In genomic region chr3:53257465-53257864, GRCh38 we compare ENCODE assay signal across 20 cellular contexts. TPM values are rescaled to one million over a fixed set of nuclear protein-coding genes. Genes with fewer than 3 reads are reported as not detected.
DNase-seq lines count a peak whose midpoint lies in the region; ATAC-seq and TF ChIP-seq lines count a peak whose summit lies in the region.
"Had no signal": no experiment of that assay in that cellular context is flagged by ENCODE, and none has a peak within 500 bp of the region (broad histone marks: within the 10 kb centered on the region; RNA-seq: fewer than 3 reads in every experiment).

No MANE protein-coding gene starts in this region.

- no peak overlapping the region for H2AFZ ChIP-seq in neuronal stem cell (ENCODE audit: low read length)

- CTCF ChIA-PET in activated CD4-positive, alpha-beta T cell treated with anti-CD3 and anti-CD28 coated beads, Interleukin-2, amount 10 ng/mL, durations not matched to agents 7 days and 5 days (lab: Charles Lee), result interaction anchor here (1.2 to 1.3 kb wide), 4 partner anchors 10 to 95 kb away, joined by 3 to 4 read pairs (median 4); no protein-coding TSS in a partner anchor

- H2BK5ac ChIP-seq in neuronal stem cell (ENCODE audit: low read length), result peak overlapping the region; percentile 19

- H3K4me1 ChIP-seq in neuronal stem cell (ENCODE audit: control insufficient read depth in 2 of 2, insufficient read depth in 1 of 2, low read depth in 1 of 2, low read length in 2 of 2), result peaks cover 24 to 29% of the 10 kb centered on the region in 2 donors

- H3K9me3 Mint-ChIP-seq in dendritic cell treated with granulocyte-macrophage colony-stimulating factor and Interleukin-4, amounts not matched to agents 40 ng/mL and 50 ng/mL, for 4 days, result no peaks in the 10 kb centered on the region
- no peaks in the 10 kb centered on the region for H3K9me3 Mint-ChIP-seq in activated CD4-positive, alpha-beta T cell treated with anti-CD3 and anti-CD28 coated beads, Interleukin-2, amount 10 ng/mL, durations not matched to agents 7 days and 5 days
- H3K9me3 Mint-ChIP-seq: CD8-positive, alpha-beta T cell; H9 had no signal

- peak overlapping the region; percentile 98 for H2AK5ac ChIP-seq in neuronal stem cell (ENCODE audit: low read depth, low read length)

- H3K14ac ChIP-seq in neuronal stem cell (ENCODE audit: low read length), result no peak overlapping the region

- H3K27me3 Mint-ChIP-seq in dendritic cell treated with granulocyte-macrophage colony-stimulating factor and Interleukin-4, amounts not matched to agents 40 ng/mL and 50 ng/mL, for 4 days, result no peaks in the 10 kb centered on the region
- H3K27me3 Mint-ChIP-seq in activated CD4-positive, alpha-beta T cell treated with anti-CD3 and anti-CD28 coated beads, Interleukin-2, amount 10 ng/mL, durations not matched to agents 7 days and 5 days, result peaks cover 5% of the 10 kb centered on the region

- H2BK120ac ChIP-seq in neuronal stem cell (ENCODE audit: low read depth, low read length), result peak overlapping the region; percentile 91

- no peak overlapping the region for H4K8ac ChIP-seq in neuronal stem cell (ENCODE audit: low read depth, low read length)

- peaks cover 31% of the 10 kb centered on the region for H3K36me3 Mint-ChIP-seq in dendritic cell treated with granulocyte-macrophage colony-stimulating factor and Interleukin-4, amounts not matched to agents 40 ng/mL and 50 ng/mL, for 4 days (ENCODE audit: low read depth)
- peaks cover 9% of the 10 kb centered on the region for H3K36me3 Mint-ChIP-seq in activated CD4-positive, alpha-beta T cell treated with anti-CD3 and anti-CD28 coated beads, Interleukin-2, amount 10 ng/mL, durations not matched to agents 7 days and 5 days (ENCODE audit: low read depth)

- no CpG with 5 or more reads among the region's 4 CpGs for WGBS in neuronal stem cell (ENCODE audit: extremely low coverage in 2 of 2, insufficient read length in 2 of 2, insufficient replicate concordance in 1 of 2), 2 donors

- no peak overlapping the region for H3K4me3 Mint-ChIP-seq in dendritic cell treated with granulocyte-macrophage colony-stimulating factor and Interleukin-4, amounts not matched to agents 40 ng/mL and 50 ng/mL, for 4 days
- H3K4me3 Mint-ChIP-seq in activated CD4-positive, alpha-beta T cell treated with anti-CD3 and anti-CD28 coated beads, Interleukin-2, amount 10 ng/mL, durations not matched to agents 7 days and 5 days, result no peak overlapping the region

- H3K4ac ChIP-seq in neuronal stem cell (ENCODE audit: low read length), result no peak overlapping the region

- H3K9me3 ChIP-seq in neuronal stem cell (replicated peaks in 1 of 2; ENCODE audit: control insufficient read depth in 2 of 2, insufficient read depth in 1 of 2, low read depth in 1 of 2, low read length in 2 of 2), result no peaks in the 10 kb centered on the region
- H3K9me3 ChIP-seq: SK-N-SH had no signal

- H3K4me3 ChIP-seq in neuronal stem cell (ENCODE audit: low read length in 2 of 2), result no peak overlapping the region
- H3K4me3 ChIP-seq: K562 had no signal

- POLR2A ChIA-PET in activated CD4-positive, alpha-beta T cell treated with anti-CD3 and anti-CD28 coated beads, Interleukin-2, amount 10 ng/mL, durations not matched to agents 7 days and 5 days (lab: Charles Lee), result no interaction called here

- intact Hi-C loops in dendritic cell treated with granulocyte-macrophage colony-stimulating factor and Interleukin-4, amounts not matched to agents 40 ng/mL and 50 ng/mL, for 4 days (cut with micrococcal nuclease), result no loop called here

- H3K9ac ChIP-seq in neuronal stem cell (ENCODE audit: low read depth, low read length, poor library complexity), result no peak overlapping the region
- H3K9ac ChIP-seq: SK-N-SH had no signal

- peaks cover 2% of the 10 kb centered on the region for H3K79me1 ChIP-seq in neuronal stem cell (ENCODE audit: low read depth, low read length)

- DNase-seq in 8988T (peak; percentile 15), GM20000 (ENCODE audit: low spot score) (peak; percentile 2), neuronal stem cell (ENCODE audit: low spot score) (no peak), NCI-H1105 (lab: John Stamatoyannopoulos, UW) (no peak), kidney tubule cell (ENCODE audit: low spot score) (no peak)
- no peak for DNase-seq in activated CD4-positive, alpha-beta T cell treated with anti-CD3 and anti-CD28 coated beads, Interleukin-2, amount 10 ng/mL, durations not matched to agents 7 days and 5 days
- DNase-seq: CD8-positive, alpha-beta T cell; DMS53; H9; NCI-H187; NCI-H2107; NCI-H2227 treated with DMSO at 0.1 percent for 48 hours; NCI-H510A treated with DMSO at 0.1 percent for 48 hours; NCI-H774; OCI-M1; SHP77 treated with DMSO at 0.1 percent for 48 hours; SK-N-SH had no signal

- H2BK12ac ChIP-seq in neuronal stem cell (ENCODE audit: low read length), result no peak overlapping the region

- no peak for TF ChIP-seq CTCF in GM20000 (IDR thresholded peaks at IDR 0.05; ENCODE audit: extremely low read depth, missing control alignments)

- H4K91ac ChIP-seq in neuronal stem cell (ENCODE audit: low read depth, low read length, poor library complexity), result peak overlapping the region; percentile 77

- H3K23ac ChIP-seq in neuronal stem cell (ENCODE audit: low read depth, low read length, poor library complexity), result no peak overlapping the region

- no peaks in the 10 kb centered on the region for H3K27me3 ChIP-seq in neuronal stem cell (ENCODE audit: control insufficient read depth in 3 of 3, insufficient read depth in 3 of 3, low read depth in 1 of 3, low read length in 3 of 3)

- H3K4me1 Mint-ChIP-seq in dendritic cell treated with granulocyte-macrophage colony-stimulating factor and Interleukin-4, amounts not matched to agents 40 ng/mL and 50 ng/mL, for 4 days (ENCODE audit: low read depth), result peaks cover 68% of the 10 kb centered on the region
- peaks cover 27% of the 10 kb centered on the region for H3K4me1 Mint-ChIP-seq in activated CD4-positive, alpha-beta T cell treated with anti-CD3 and anti-CD28 coated beads, Interleukin-2, amount 10 ng/mL, durations not matched to agents 7 days and 5 days

- peaks cover 2 to 21% of the 10 kb centered on the region in 2 donors for H3K36me3 ChIP-seq in neuronal stem cell (replicated peaks in 1 of 2; ENCODE audit: control insufficient read depth in 2 of 2, insufficient read depth in 2 of 2, low read length in 2 of 2)

- peak overlapping the region; percentile 90 for H2BK15ac ChIP-seq in neuronal stem cell (ENCODE audit: low read length)

- no peak overlapping the region for H3K27ac ChIP-seq in neuronal stem cell (replicated peaks; ENCODE audit: low read length)

- no peak for ATAC-seq in HG03135 (IDR thresholded peaks at IDR 0.05; ENCODE audit: unreplicated experiment)
- ATAC-seq: CD8-positive, alpha-beta T cell; K562 had no signal

- peak overlapping the region; percentile 86 for H3K18ac ChIP-seq in neuronal stem cell (ENCODE audit: low read length)

- H3K27ac Mint-ChIP-seq in dendritic cell treated with granulocyte-macrophage colony-stimulating factor and Interleukin-4, amounts not matched to agents 40 ng/mL and 50 ng/mL, for 4 days, result peak overlapping the region; percentile 90
- H3K27ac Mint-ChIP-seq in activated CD4-positive, alpha-beta T cell treated with anti-CD3 and anti-CD28 coated beads, Interleukin-2, amount 10 ng/mL, durations not matched to agents 7 days and 5 days, result no peak overlapping the region

- no peak overlapping the region for H3K4me2 ChIP-seq in neuronal stem cell (ENCODE audit: insufficient read depth, low read length, poor library complexity, severe bottlenecking)
- H3K4me2 ChIP-seq: SK-N-SH had no signal

RNA-seq across cellular contexts. Expression of gene TKT, which starts 1.6 kb away (rescaled TPM):
- polyA plus RNA-seq in neuronal stem cell (2013, experiment 1 of 2), result 423 TPM
- 428 TPM for polyA plus RNA-seq in neuronal stem cell (2013, experiment 2 of 2)
- total RNA-seq in activated CD4-positive, alpha-beta T cell treated with anti-CD3 and anti-CD28 coated beads, Interleukin-2, amount 10 ng/mL, durations not matched to agents 7 days and 5 days, result 100 to 1,000 TPM; 224 to 228 TPM

Comparison
In these comparisons a context has a peak if more than half of its experiments do, and no peak if none do; other contexts are left out.
1. DNase-seq: peak in 8988T (single experiment) and GM20000 (single experiment); none in neuronal stem cell (single experiment), NCI-H1105 (single experiment), activated CD4-positive, alpha-beta T cell treated with anti-CD3 and anti-CD28 coated beads, Interleukin-2, amount 10 ng/mL, durations not matched to agents 7 days and 5 days (single experiment) and kidney tubule cell (single experiment).